Comparison of ENCODE assay signal across 12 cellular contexts in genomic region chr12:109822951-109823411, GRCh38. TPM values are rescaled to one million over a fixed set of nuclear protein-coding genes. Genes with fewer than 3 reads are reported as not detected.
DNase-seq lines count a peak whose midpoint lies in the region; ATAC-seq, FAIRE-seq and TF ChIP-seq lines count a peak whose summit lies in the region.
"Had no signal": no experiment of that assay in that cellular context is flagged by ENCODE, and none has a peak within 500 bp of the region (broad histone marks: within the 10 kb centered on the region; RNA-seq: fewer than 3 reads in every experiment).

No MANE protein-coding gene starts in this region.

- no peak for FAIRE-seq in A549 (lab: Jason Lieb, UNC)

- intact Hi-C loops in MCF 10A (cut with micrococcal nuclease): no loop called here

- no peaks in the 10 kb centered on the region for H3K36me3 ChIP-seq in Karpas-422 (ENCODE audit: insufficient read depth, low read length)

- H3K4me1 ChIP-seq in A549 (peaks cover 25% of the 10 kb centered on the region), Karpas-422 (ENCODE audit: low read length) (peaks cover 7% of the 10 kb centered on the region)

- H3K4me3 ChIP-seq in A549 (no peak overlapping the region), Karpas-422 (ENCODE audit: low read length) (no peak overlapping the region)

- TF ChIP-seq RAD21 in A549 (conservative IDR thresholded peaks at IDR 0.05 in 1 of 2, IDR thresholded peaks at IDR 0.05 in 1 of 2) (no peak), Ishikawa (IDR thresholded peaks at IDR 0.05; ENCODE audit: low read depth) (no peak)

- CTCF ChIA-PET in A549 (lab: Yijun Ruan, JAX): interaction anchor here (1.9 to 7.1 kb wide), 3 partner anchors 9 to 21 kb away, joined by 4 to 41 read pairs (median 14); no protein-coding TSS in a partner anchor
- CTCF ChIA-PET in MCF 10A (lab: Yijun Ruan, JAX): interaction anchor here (1.8 kb wide), 1 partner anchor 18 kb away, joined by 6 read pairs; no protein-coding TSS in a partner anchor

- H4K20me1 ChIP-seq in Karpas-422 (ENCODE audit: insufficient read depth, low read depth, low read length): no peaks in the 10 kb centered on the region

- 46% methylated on average over 15 of the region's 15 CpGs for WGBS in A549 (ENCODE audit: missing lambda C conversion rate)

- no peaks in the 10 kb centered on the region for H3K79me2 ChIP-seq in Karpas-422 (ENCODE audit: low read length)

- H2AFZ ChIP-seq in Karpas-422 (ENCODE audit: low read length): no peak overlapping the region

- H3K4me3 Mint-ChIP-seq in MCF 10A (ENCODE audit: unreplicated experiment): no peak overlapping the region
- H3K4me3 Mint-ChIP-seq: activated CD8-positive, alpha-beta T cell treated with anti-CD3 and anti-CD28 coated beads for 36 hours; T-helper 2 cell treated with Interferon-gamma antibody and Interleukin-4, amounts not matched to agents 5 μg/mL and 100 μg/mL, for 36 hours had no signal

- peak; percentile 36 to 52; a peak in 5 of 6 replicates for ATAC-seq in A549
- no peak for ATAC-seq in HG03520 (IDR thresholded peaks at IDR 0.05; ENCODE audit: unreplicated experiment)
- no peak for ATAC-seq in HG03469 (IDR thresholded peaks at IDR 0.05; ENCODE audit: unreplicated experiment)
- no peak for ATAC-seq in HG03108 (IDR thresholded peaks at IDR 0.05; ENCODE audit: unreplicated experiment)
- ATAC-seq: activated CD8-positive, alpha-beta T cell treated with anti-CD3 and anti-CD28 coated beads for 36 hours had no signal

- H3K27ac ChIP-seq in A549: peak overlapping the region; percentile 19 to 79; a peak in 4 of 6 replicates
- no peak overlapping the region for H3K27ac ChIP-seq in Karpas-422 (ENCODE audit: low read length)

- no peaks in the 10 kb centered on the region for H3K27me3 Mint-ChIP-seq in MCF 10A (ENCODE audit: insufficient read depth, unreplicated experiment)

- H3K9me3 ChIP-seq in A549: no peaks in the 10 kb centered on the region
- no peaks in the 10 kb centered on the region for H3K9me3 ChIP-seq in Karpas-422 (ENCODE audit: low read length)

- DNase-seq in A549 (ENCODE audit: low read depth in 1 of 2, low spot score in 1 of 2) (peak in 1 of 2 experiments; percentile 43), MCF 10A (ENCODE audit: unreplicated experiment) (peak; percentile 47), kidney tubule cell (ENCODE audit: low spot score) (peak; percentile 64), Karpas-422 (no peak)
- DNase-seq: activated CD8-positive, alpha-beta T cell treated with anti-CD3 and anti-CD28 coated beads for 36 hours; NCI-H2029 treated with DMSO at 0.1 percent for 48 hours; stimulated activated CD4-positive, alpha-beta T cell treated with anti-CD3 and anti-CD28 coated beads, Interleukin-12 subunit alpha, Interleukin-12 subunit beta, amount 100 ng/mL, for 4 hours had no signal

- H3K4me1 Mint-ChIP-seq in MCF 10A (ENCODE audit: insufficient read depth, unreplicated experiment): peaks cover 45% of the 10 kb centered on the region

- H3K4me2 ChIP-seq in A549 (peak overlapping the region; percentile 45), Karpas-422 (ENCODE audit: low read depth, low read length, poor library complexity, severe bottlenecking) (no peak overlapping the region)

- no peak for TF ChIP-seq CTCF in A549 (IDR thresholded peaks at IDR 0.05)
- no peak for TF ChIP-seq CTCF in MCF 10A (IDR thresholded peaks at IDR 0.05; ENCODE audit: unreplicated experiment)

- no peaks in the 10 kb centered on the region for H3K27me3 ChIP-seq in Karpas-422 (ENCODE audit: low read length)

- TF ChIP-seq EP300 in A549 (IDR thresholded peaks at IDR 0.05) (no peak), Ishikawa (IDR thresholded peaks at IDR 0.05; ENCODE audit: borderline replicate concordance) (peak; percentile 58; the same call in 1 of the 2 replicates)

- H3K36me3 Mint-ChIP-seq in MCF 10A (ENCODE audit: insufficient read depth, unreplicated experiment): no peaks in the 10 kb centered on the region

- BruUV-seq in MCF 10A (replicated peaks; lab: Mats Ljungman, UMichigan): no TSS peak

- no peak overlapping the region for H3K9ac ChIP-seq in Karpas-422 (ENCODE audit: low read length)

- no peak for TF ChIP-seq POLR2A in A549 (IDR thresholded peaks at IDR 0.05; ENCODE audit: low read length)

- H3K9me3 Mint-ChIP-seq in MCF 10A (ENCODE audit: unreplicated experiment): no peaks in the 10 kb centered on the region
- H3K9me3 Mint-ChIP-seq: activated CD8-positive, alpha-beta T cell treated with anti-CD3 and anti-CD28 coated beads for 36 hours; T-helper 2 cell treated with Interferon-gamma antibody and Interleukin-4, amounts not matched to agents 5 μg/mL and 100 μg/mL, for 36 hours had no signal

- H3K9me2 ChIP-seq in Karpas-422 (replicated peaks; ENCODE audit: insufficient read depth, low read length): no peaks in the 10 kb centered on the region

- POLR2A ChIA-PET in A549 (lab: Yijun Ruan, JAX) (no interaction called here), MCF 10A (lab: Yijun Ruan, JAX) (interaction anchor here (0.8 to 1.4 kb wide), 2 partner anchors 14 to 18 kb away, joined by 3 to 5 read pairs; no protein-coding TSS in a partner anchor)

- peak overlapping the region; percentile 27 for H3K27ac Mint-ChIP-seq in MCF 10A (ENCODE audit: low read depth, unreplicated experiment)
- H3K27ac Mint-ChIP-seq: activated CD8-positive, alpha-beta T cell treated with anti-CD3 and anti-CD28 coated beads for 36 hours; T-helper 2 cell treated with Interferon-gamma antibody and Interleukin-4, amounts not matched to agents 5 μg/mL and 100 μg/mL, for 36 hours had no signal

TF ChIP-seq in A549, 52 proteins besides CTCF, POLR2A, EP300 and RAD21:
- TF ChIP-seq PHF8 (IDR thresholded peaks at IDR 0.05; ENCODE audit: borderline replicate concordance, low read depth) (no peak), HMGXB4 (CRISPR knock-in tag; IDR thresholded peaks at IDR 0.05; ENCODE audit: borderline replicate concordance) (no peak), FOSL2 (IDR thresholded peaks at IDR 0.05) (no peak), FOSL2 (CRISPR knock-in tag; IDR thresholded peaks at IDR 0.05) (peak; percentile 59)

TF ChIP-seq in Ishikawa, 13 proteins besides CTCF, POLR2A, EP300 and RAD21:
- TF ChIP-seq CEBPB (IDR thresholded peaks at IDR 0.05): no peak
- TF ChIP-seq TEAD4 (IDR thresholded peaks at IDR 0.05): 0 out of 2 replicates have a peak, but pooled peaks have one; percentile 45
- TF ChIP-seq ZBTB7A (IDR thresholded peaks at IDR 0.05; ENCODE audit: low read depth): peak; percentile 63; the same call in 1 of the 2 replicates
- TF ChIP-seq NFIC (IDR thresholded peaks at IDR 0.05): peak; percentile 23; the same call in 1 of the 2 replicates
- TF ChIP-seq TCF12 (IDR thresholded peaks at IDR 0.05; ENCODE audit: low read depth): peak; percentile 78; the same call in 1 of the 2 replicates
- TF ChIP-seq FOXM1 (IDR thresholded peaks at IDR 0.05; ENCODE audit: borderline replicate concordance, low read depth): no peak
- TF ChIP-seq EGR1 (IDR thresholded peaks at IDR 0.05): no peak

RNA-seq across cellular contexts. Expression of gene TRPV4, which starts 10.2 kb away (rescaled TPM):
- polyA plus RNA-seq in A549 (2011; rRNA removed) (0.37 and 0.52 TPM in 2 replicates), A549 (2017; fragmentation: RNase III; extraction: RNeasy Plus Mini Kit Qiagen cat#74134 plus additional on column Dnase treatment) (0.05 to 0.15 TPM (median 0.09 TPM) in 3 replicates)
- polyA plus RNA-seq in A549 (2012; cell fraction: cytosol; rRNA removed): 0.15 and 0.26 TPM in 2 replicates
- 0.43 and 0.53 TPM in 2 replicates for polyA plus RNA-seq in A549 (2012; cell fraction: nucleus; rRNA removed)
- 0.88 and 1.2 TPM in 2 replicates for polyA minus RNA-seq in A549 (2011; rRNA and poly(A)+ RNA removed)
- total RNA-seq in MCF 10A (2022): 0.09 and 0.15 TPM in 2 replicates
- not detected in 2 replicates for total RNA-seq in Karpas-422 (2014; rRNA removed; shearing (Covaris generic); ENCODE audit: low replicate concordance)
- total RNA-seq: activated CD8-positive, alpha-beta T cell treated with anti-CD3 and anti-CD28 coated beads for 36 hours had no signal

RNA-seq across cellular contexts. Expression of gene GLTP, which starts 57.4 kb away (rescaled TPM):
- 18.8 and 19.2 TPM in 2 replicates for polyA plus RNA-seq in A549 (2011; rRNA removed)
- polyA plus RNA-seq in A549 (2012; cell fraction: cytosol; rRNA removed): 14.9 and 19.2 TPM in 2 replicates
- polyA plus RNA-seq in A549 (2012; cell fraction: nucleus; rRNA removed): 3.7 and 4.5 TPM in 2 replicates
- polyA plus RNA-seq in A549 (2017; fragmentation: RNase III; extraction: RNeasy Plus Mini Kit Qiagen cat#74134 plus additional on column Dnase treatment): 16.7 to 16.9 TPM (median 16.9 TPM) in 3 replicates
- polyA minus RNA-seq in A549 (2011; rRNA and poly(A)+ RNA removed): 49.3 and 53.3 TPM in 2 replicates
- 37.2 and 53.3 TPM in 2 replicates for total RNA-seq in MCF 10A (2022)
- 26.5 and 29.5 TPM in 2 replicates for total RNA-seq in Karpas-422 (2014; rRNA removed; shearing (Covaris generic); ENCODE audit: low replicate concordance)

Comparison
In these comparisons a context has a peak if more than half of its experiments do, and no peak if none do; other contexts are left out.
1. ATAC-seq: peak in A549 (2 of 2); none in HG03520 (single experiment), HG03469 (single experiment) and HG03108 (single experiment).